In the genomic region with DNA sequence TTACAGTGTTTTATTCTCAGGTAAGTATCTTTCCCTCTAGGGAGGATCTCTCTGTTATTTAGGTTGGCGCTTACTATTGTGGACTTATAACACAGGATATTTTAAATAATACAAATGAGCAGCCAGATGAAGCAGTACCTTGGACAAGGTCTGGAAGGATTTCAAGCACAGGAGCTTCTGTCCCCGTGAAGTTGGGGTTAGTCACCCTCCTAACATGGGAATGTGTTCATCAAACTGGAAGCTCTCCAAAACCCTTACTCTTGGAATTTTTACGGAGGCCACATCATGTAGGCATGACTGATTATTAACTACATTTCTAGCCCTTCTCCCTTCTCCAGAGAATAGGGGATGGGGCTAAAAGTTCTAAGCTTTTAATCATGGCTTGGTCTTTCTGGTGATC, we compare ENCODE assay signal across 14 cellular contexts. TPM values are rescaled to one million over a fixed set of nuclear protein-coding genes. Genes with fewer than 3 reads are reported as not detected.
DNase-seq lines count a peak whose midpoint lies in the region; ATAC-seq and TF ChIP-seq lines count a peak whose summit lies in the region.
"Had no signal": no experiment of that assay in that cellular context is flagged by ENCODE, and none has a peak within 500 bp of the region (broad histone marks: within the 10 kb centered on the region; RNA-seq: fewer than 3 reads in every experiment).

No MANE protein-coding gene starts in this region.

- H3K9me3 ChIP-seq in HCT116 (ENCODE audit: control insufficient read depth in 1 of 2, insufficient read depth in 1 of 2, low read depth in 1 of 2, low read length in 2 of 2) (no peaks in the 10 kb centered on the region), SJCRH30 (replicated peaks) (peaks cover 5% of the 10 kb centered on the region; the same call in 1 of the 2 replicates), skeletal muscle satellite cell (replicated peaks; ENCODE audit: low read length) (no peaks in the 10 kb centered on the region)

- H3K36me3 ChIP-seq in HCT116 (ENCODE audit: control insufficient read depth in 1 of 2, insufficient read depth in 2 of 2, low read length in 2 of 2) (no peaks in the 10 kb centered on the region), SJCRH30 (no peaks in the 10 kb centered on the region), skeletal muscle satellite cell (ENCODE audit: insufficient read depth, low read length) (no peaks in the 10 kb centered on the region)

- no peak overlapping the region for H3K27ac ChIP-seq in HCT116 (ENCODE audit: low read depth, low read length)
- peak overlapping the region; percentile 51 for H3K27ac ChIP-seq in SJCRH30

- H3K4me2 ChIP-seq in HCT116 (ENCODE audit: low read length): no peak overlapping the region
- H3K4me2 ChIP-seq in skeletal muscle satellite cell (ENCODE audit: low read length): peak overlapping the region; percentile 39

- no peaks in the 10 kb centered on the region for H3K79me2 ChIP-seq in HCT116 (ENCODE audit: insufficient read depth, low read length)

- no peaks in the 10 kb centered on the region for H4K20me1 ChIP-seq in HCT116 (ENCODE audit: insufficient read depth)

- POLR2A ChIA-PET in HCT116 (lab: Charles Lee): no interaction called here

- no peaks in the 10 kb centered on the region for H3K27me3 ChIP-seq in HCT116 (ENCODE audit: insufficient read depth, low read length)
- H3K27me3 ChIP-seq in SJCRH30: no peaks in the 10 kb centered on the region
- H3K27me3 ChIP-seq in skeletal muscle satellite cell (ENCODE audit: control insufficient read depth, insufficient read depth, low read length): no peaks in the 10 kb centered on the region

- RAD21 ChIA-PET in HCT116 (lab: Charles Lee; ENCODE audit: low non-redundant PET in 1 of 2, low total read pairs in 2 of 2, uncharacterized antibody in 2 of 2, unreplicated experiment in 2 of 2): no interaction called here

- no peaks in the 10 kb centered on the region for H3K4me1 ChIP-seq in HCT116 (ENCODE audit: control insufficient read depth in 1 of 2, insufficient read depth in 2 of 2, low read length in 2 of 2)
- H3K4me1 ChIP-seq in SJCRH30: peaks cover 12% of the 10 kb centered on the region
- H3K4me1 ChIP-seq in skeletal muscle satellite cell (ENCODE audit: control insufficient read depth, insufficient read depth, low read length): peaks cover 6% of the 10 kb centered on the region

- H3K9ac ChIP-seq in HCT116 (ENCODE audit: low read length): no peak overlapping the region
- H3K9ac ChIP-seq in skeletal muscle satellite cell (ENCODE audit: low read depth, low read length): no peak overlapping the region

- TF ChIP-seq RAD21 in HCT116 (IDR thresholded peaks at IDR 0.05; ENCODE audit: low read depth): no peak

- TF ChIP-seq CTCF in HCT116 (IDR thresholded peaks at IDR 0.05 in 2 of 3, conservative IDR thresholded peaks at IDR 0.05 in 1 of 3; ENCODE audit: borderline replicate concordance in 1 of 3, insufficient read depth in 1 of 3, low read depth in 2 of 3, low read length in 2 of 3): no peak
- TF ChIP-seq CTCF in fibroblast of pulmonary artery (IDR thresholded peaks at IDR 0.05; ENCODE audit: low read length, missing control alignments): no peak

- H3K4me3 ChIP-seq in HCT116 (replicated peaks in 1 of 2; ENCODE audit: low read depth in 1 of 2, low read length in 2 of 2) (no peak overlapping the region), SJCRH30 (no peak overlapping the region), fibroblast of pulmonary artery (replicated peaks; ENCODE audit: low read depth, low read length) (no peak overlapping the region), skeletal muscle satellite cell (ENCODE audit: low read length) (no peak overlapping the region)

- intact Hi-C loops in HCT116 (cut with micrococcal nuclease): no loop called here

- CTCF ChIA-PET in HCT116 (lab: Charles Lee): no interaction called here

- H2AFZ ChIP-seq in HCT116 (ENCODE audit: low read depth, low read length, poor library complexity, severe bottlenecking): no peak overlapping the region

- ATAC-seq in HCT116 (no peak), HG03045 (IDR thresholded peaks at IDR 0.05; ENCODE audit: unreplicated experiment) (no peak)
- ATAC-seq: activated CD8-positive, alpha-beta memory T cell treated with anti-CD3 and anti-CD28 coated beads, Interleukin-2, amount 10 ng/mL, durations not matched to agents 7 days and 5 days had no signal

- TF ChIP-seq POLR2A in HCT116 (IDR thresholded peaks at IDR 0.05; ENCODE audit: borderline replicate concordance, extremely low read depth, insufficient read depth, insufficient read length): no peak

- no TSS peak for BruUV-seq in HCT116 (replicated peaks; lab: Mats Ljungman, UMichigan)

- no peaks in the 10 kb centered on the region for H3K9me2 ChIP-seq in HCT116 (ENCODE audit: insufficient read depth)

- DNase-seq in HCT116 (ENCODE audit: low read depth, low spot score): no peak
- DNase-seq in SJCRH30: peak; percentile 36 to 55
- peak; percentile 70 for DNase-seq in fibroblast of pulmonary artery (ENCODE audit: low read depth)
- DNase-seq in hippocampal formation (lab: John Stamatoyannopoulos, UW): no peak
- no peak for DNase-seq in activated CD4-positive, CD25-positive, alpha-beta regulatory T cell treated with anti-CD3 and anti-CD28 coated beads, Interleukin-2, amount 50 U/mL, for 72 hours
- DNase-seq in middle frontal gyrus (ENCODE audit: extremely low spot score, low spot score): no peak
- DNase-seq: activated CD8-positive, alpha-beta memory T cell treated with anti-CD3 and anti-CD28 coated beads, Interleukin-2, amount 10 ng/mL, durations not matched to agents 7 days and 5 days; activated naive CD4-positive, alpha-beta T cell; CD8-positive, alpha-beta memory T cell; H7; occipital lobe; stimulated activated CD4-positive, alpha-beta T cell treated with anti-CD3 and anti-CD28 coated beads, Interleukin-12 subunit alpha, Interleukin-12 subunit beta, amount 100 ng/mL, for 4 hours had no signal

TF ChIP-seq in HCT116, 20 proteins besides CTCF, POLR2A, EP300 and RAD21:
- TF ChIP-seq, protein P1, sequence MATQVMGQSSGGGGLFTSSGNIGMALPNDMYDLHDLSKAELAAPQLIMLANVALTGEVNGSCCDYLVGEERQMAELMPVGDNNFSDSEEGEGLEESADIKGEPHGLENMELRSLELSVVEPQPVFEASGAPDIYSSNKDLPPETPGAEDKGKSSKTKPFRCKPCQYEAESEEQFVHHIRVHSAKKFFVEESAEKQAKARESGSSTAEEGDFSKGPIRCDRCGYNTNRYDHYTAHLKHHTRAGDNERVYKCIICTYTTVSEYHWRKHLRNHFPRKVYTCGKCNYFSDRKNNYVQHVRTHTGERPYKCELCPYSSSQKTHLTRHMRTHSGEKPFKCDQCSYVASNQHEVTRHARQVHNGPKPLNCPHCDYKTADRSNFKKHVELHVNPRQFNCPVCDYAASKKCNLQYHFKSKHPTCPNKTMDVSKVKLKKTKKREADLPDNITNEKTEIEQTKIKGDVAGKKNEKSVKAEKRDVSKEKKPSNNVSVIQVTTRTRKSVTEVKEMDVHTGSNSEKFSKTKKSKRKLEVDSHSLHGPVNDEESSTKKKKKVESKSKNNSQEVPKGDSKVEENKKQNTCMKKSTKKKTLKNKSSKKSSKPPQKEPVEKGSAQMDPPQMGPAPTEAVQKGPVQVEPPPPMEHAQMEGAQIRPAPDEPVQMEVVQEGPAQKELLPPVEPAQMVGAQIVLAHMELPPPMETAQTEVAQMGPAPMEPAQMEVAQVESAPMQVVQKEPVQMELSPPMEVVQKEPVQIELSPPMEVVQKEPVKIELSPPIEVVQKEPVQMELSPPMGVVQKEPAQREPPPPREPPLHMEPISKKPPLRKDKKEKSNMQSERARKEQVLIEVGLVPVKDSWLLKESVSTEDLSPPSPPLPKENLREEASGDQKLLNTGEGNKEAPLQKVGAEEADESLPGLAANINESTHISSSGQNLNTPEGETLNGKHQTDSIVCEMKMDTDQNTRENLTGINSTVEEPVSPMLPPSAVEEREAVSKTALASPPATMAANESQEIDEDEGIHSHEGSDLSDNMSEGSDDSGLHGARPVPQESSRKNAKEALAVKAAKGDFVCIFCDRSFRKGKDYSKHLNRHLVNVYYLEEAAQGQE (IDR thresholded peaks at IDR 0.05; ENCODE audit: low read depth): peak; percentile 23
- TF ChIP-seq, protein P2, sequence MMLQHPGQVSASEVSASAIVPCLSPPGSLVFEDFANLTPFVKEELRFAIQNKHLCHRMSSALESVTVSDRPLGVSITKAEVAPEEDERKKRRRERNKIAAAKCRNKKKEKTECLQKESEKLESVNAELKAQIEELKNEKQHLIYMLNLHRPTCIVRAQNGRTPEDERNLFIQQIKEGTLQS (IDR thresholded peaks at IDR 0.05): no peak

RNA-seq across cellular contexts. Expression of a gene that starts 38.3 kb away (rescaled TPM):
- total RNA-seq in HCT116 (2021; ENCODE audit: unreplicated experiment): 7.2 TPM
- polyA plus RNA-seq in HCT116 (2012): 6.4 and 6.9 TPM in 2 replicates
- 121 and 122 TPM in 2 replicates for total RNA-seq in SJCRH30 (2014; rRNA removed; shearing (Covaris generic))
- 37.0 and 63.8 TPM in 2 replicates for total RNA-seq in skeletal muscle satellite cell (2012; rRNA removed)

Comparison
In these comparisons a context has a peak if more than half of its experiments do, and no peak if none do; other contexts are left out.
1. DNase-seq: peak in SJCRH30 (2 of 2) and fibroblast of pulmonary artery (single experiment); none in HCT116 (single experiment), hippocampal formation (0 of 2), activated CD4-positive, CD25-positive, alpha-beta regulatory T cell treated with anti-CD3 and anti-CD28 coated beads, Interleukin-2, amount 50 U/mL, for 72 hours (single experiment) and middle frontal gyrus (single experiment).
2. RNA of a gene that starts 38.3 kb away (total RNA-seq): 121 to 122 TPM in SJCRH30; 7.2 TPM in HCT116 (single experiment); every median in the first group is over 10 times any median in the second.